Comparison of ENCODE assay signal across 3 cellular contexts in the genomic region with DNA sequence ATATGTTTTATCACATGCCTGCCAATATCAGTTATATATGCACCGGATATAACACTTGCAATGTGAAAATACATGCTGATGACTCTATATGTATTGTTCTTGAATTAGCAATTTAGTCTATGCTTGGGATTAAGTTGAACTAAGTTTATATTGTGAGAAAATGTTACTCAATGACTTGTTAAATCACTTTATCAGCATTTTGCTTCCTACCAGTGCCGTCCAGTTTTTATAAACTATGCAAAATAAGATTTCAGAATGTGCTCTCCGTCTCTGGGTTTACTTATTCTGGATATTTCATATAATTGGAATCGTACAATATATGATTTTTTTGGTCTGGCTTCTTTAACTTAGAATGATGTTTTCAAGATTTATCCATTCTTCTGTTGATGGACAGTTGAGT.
TF ChIP-seq lines count a peak whose summit lies in the region.

No MANE protein-coding gene starts in this region.

TF ChIP-seq in HepG2, 621 proteins besides CTCF, POLR2A, EP300 and RAD21:
- TF ChIP-seq MAFK (conservative IDR thresholded peaks at IDR 0.05 in 1 of 2, IDR thresholded peaks at IDR 0.05 in 1 of 2; ENCODE audit: low read length in 2 of 2) (peak; percentile 30 to 56; a peak in 3 of 4 replicates), ELF3 (CRISPR knock-in tag; IDR thresholded peaks at IDR 0.05) (no peak), MAFF (IDR thresholded peaks at IDR 0.05; ENCODE audit: low read depth, low read length) (peak; percentile 40; the same call in 1 of the 2 replicates)

TF ChIP-seq in A549, 52 proteins besides CTCF, POLR2A, EP300 and RAD21:
- TF ChIP-seq MAFK (IDR thresholded peaks at IDR 0.05; ENCODE audit: partially characterized antibody) = peak; percentile 64
- TF ChIP-seq ATOH8 (CRISPR knock-in tag; IDR thresholded peaks at IDR 0.05; ENCODE audit: low read depth) = no peak
TF ChIP-seq in A549: peak in this region for 1.

TF ChIP-seq in K562, 482 proteins besides CTCF, POLR2A, EP300 and RAD21:
- TF ChIP-seq C11orf30 (IDR thresholded peaks at IDR 0.05; ENCODE audit: low read depth) (peak; percentile 55), FOXP1 (CRISPR knock-in tag; IDR thresholded peaks at IDR 0.05) (no peak), MAFG (tag; conservative IDR thresholded peaks at IDR 0.05) (peak; percentile 43; the same call in 1 of the 2 replicates), ZNF316 (IDR thresholded peaks at IDR 0.05) (peak; percentile 65)
TF ChIP-seq in K562: peak in this region for 3.
